In the genomic region with DNA sequence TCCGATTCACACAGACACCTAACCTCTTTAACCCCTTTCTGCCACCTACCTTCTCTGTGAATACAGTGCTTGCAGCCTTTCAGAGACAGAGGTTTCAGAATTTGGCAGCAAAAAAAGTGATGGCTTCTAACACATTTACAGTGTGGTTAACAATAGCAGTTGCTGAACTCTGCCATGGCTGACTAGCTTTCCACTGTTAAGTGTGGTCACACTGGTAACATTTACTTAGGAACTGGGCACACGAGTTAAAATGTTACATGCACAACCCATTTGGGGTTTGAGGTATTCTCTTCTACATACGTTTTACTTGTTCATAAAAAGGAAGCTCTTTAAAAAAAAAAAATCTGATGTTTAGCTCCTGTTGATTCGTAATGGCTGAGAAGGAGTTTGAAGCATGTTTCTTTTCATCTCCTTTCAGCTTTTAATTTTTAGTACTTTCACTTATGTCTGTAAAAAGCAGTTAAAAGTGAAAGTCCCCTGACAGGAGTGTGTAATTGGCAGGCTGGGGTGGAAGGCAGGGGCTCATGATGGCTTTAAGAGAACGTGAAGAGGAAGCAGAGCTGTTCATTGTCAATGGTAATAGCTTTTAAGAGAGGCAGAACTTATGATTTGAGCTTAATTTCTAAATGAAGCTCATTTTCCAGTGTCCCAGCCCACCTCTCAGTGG, we compare ENCODE assay signal across 1 cellular context.
A peak's percentile ranks its signal among the peaks of the same experiment; 100 is the strongest.
TF ChIP-seq lines count a peak whose summit lies in the region.

No MANE protein-coding gene starts in this region.

TF ChIP-seq in GM12878, 131 proteins besides CTCF, POLR2A, EP300 and RAD21 (continued from another document):
- TF ChIP-seq, protein P1, sequence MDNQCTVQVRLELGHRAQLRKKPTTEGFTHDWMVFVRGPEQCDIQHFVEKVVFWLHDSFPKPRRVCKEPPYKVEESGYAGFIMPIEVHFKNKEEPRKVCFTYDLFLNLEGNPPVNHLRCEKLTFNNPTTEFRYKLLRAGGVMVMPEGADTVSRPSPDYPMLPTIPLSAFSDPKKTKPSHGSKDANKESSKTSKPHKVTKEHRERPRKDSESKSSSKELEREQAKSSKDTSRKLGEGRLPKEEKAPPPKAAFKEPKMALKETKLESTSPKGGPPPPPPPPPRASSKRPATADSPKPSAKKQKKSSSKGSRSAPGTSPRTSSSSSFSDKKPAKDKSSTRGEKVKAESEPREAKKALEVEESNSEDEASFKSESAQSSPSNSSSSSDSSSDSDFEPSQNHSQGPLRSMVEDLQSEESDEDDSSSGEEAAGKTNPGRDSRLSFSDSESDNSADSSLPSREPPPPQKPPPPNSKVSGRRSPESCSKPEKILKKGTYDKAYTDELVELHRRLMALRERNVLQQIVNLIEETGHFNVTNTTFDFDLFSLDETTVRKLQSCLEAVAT (IDR thresholded peaks at IDR 0.05) = peak; percentile 80
- TF ChIP-seq MXI1 (IDR thresholded peaks at IDR 0.05; ENCODE audit: low read depth, low read length) = 0 out of 2 replicates have a peak, but pooled peaks have one; percentile 48
- TF ChIP-seq ETV6 (conservative IDR thresholded peaks at IDR 0.05 in 1 of 2, IDR thresholded peaks at IDR 0.05 in 1 of 2; ENCODE audit: borderline replicate concordance in 1 of 2, low read depth in 1 of 2) = peak in 1 of 2 experiments; percentile 31; a peak in 1 of 4 replicates
- no peak for TF ChIP-seq PML (IDR thresholded peaks at IDR 0.05; ENCODE audit: low read length)
- TF ChIP-seq SREBF1 (IDR thresholded peaks at IDR 0.05; ENCODE audit: low read length) = peak; percentile 12; the same call in 1 of the 2 replicates
- TF ChIP-seq ZNF217 (IDR thresholded peaks at IDR 0.05) = peak; percentile 98
- TF ChIP-seq, protein P2, sequence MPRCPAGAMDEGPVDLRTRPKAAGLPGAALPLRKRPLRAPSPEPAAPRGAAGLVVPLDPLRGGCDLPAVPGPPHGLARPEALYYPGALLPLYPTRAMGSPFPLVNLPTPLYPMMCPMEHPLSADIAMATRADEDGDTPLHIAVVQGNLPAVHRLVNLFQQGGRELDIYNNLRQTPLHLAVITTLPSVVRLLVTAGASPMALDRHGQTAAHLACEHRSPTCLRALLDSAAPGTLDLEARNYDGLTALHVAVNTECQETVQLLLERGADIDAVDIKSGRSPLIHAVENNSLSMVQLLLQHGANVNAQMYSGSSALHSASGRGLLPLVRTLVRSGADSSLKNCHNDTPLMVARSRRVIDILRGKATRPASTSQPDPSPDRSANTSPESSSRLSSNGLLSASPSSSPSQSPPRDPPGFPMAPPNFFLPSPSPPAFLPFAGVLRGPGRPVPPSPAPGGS (IDR thresholded peaks at IDR 0.05; ENCODE audit: borderline replicate concordance, insufficient read depth, low read depth, low read length, poor library complexity, severe bottlenecking) = no peak
- TF ChIP-seq CREB1 (IDR thresholded peaks at IDR 0.05; ENCODE audit: low read depth) = no peak
- no peak for TF ChIP-seq KAT2A (conservative IDR thresholded peaks at IDR 0.05; ENCODE audit: control insufficient read depth, low read depth, low read length)
- TF ChIP-seq NFIC (IDR thresholded peaks at IDR 0.05; ENCODE audit: low read depth, low read length) = peak; percentile 53; the same call in 1 of the 2 replicates
- TF ChIP-seq, protein P3, sequence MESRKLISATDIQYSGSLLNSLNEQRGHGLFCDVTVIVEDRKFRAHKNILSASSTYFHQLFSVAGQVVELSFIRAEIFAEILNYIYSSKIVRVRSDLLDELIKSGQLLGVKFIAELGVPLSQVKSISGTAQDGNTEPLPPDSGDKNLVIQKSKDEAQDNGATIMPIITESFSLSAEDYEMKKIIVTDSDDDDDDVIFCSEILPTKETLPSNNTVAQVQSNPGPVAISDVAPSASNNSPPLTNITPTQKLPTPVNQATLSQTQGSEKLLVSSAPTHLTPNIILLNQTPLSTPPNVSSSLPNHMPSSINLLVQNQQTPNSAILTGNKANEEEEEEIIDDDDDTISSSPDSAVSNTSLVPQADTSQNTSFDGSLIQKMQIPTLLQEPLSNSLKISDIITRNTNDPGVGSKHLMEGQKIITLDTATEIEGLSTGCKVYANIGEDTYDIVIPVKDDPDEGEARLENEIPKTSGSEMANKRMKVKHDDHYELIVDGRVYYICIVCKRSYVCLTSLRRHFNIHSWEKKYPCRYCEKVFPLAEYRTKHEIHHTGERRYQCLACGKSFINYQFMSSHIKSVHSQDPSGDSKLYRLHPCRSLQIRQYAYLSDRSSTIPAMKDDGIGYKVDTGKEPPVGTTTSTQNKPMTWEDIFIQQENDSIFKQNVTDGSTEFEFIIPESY (IDR thresholded peaks at IDR 0.05) = no peak
- TF ChIP-seq KLF5 (IDR thresholded peaks at IDR 0.05; ENCODE audit: partially characterized antibody) = no peak
- no peak for TF ChIP-seq NR2C2 (IDR thresholded peaks at IDR 0.05; ENCODE audit: borderline replicate concordance, control insufficient read depth, insufficient read length, low read depth)
- 0 out of 2 replicates have a peak, but pooled peaks have one; percentile 28 for TF ChIP-seq BCL11A (IDR thresholded peaks at IDR 0.05; ENCODE audit: low read depth, low read length)
- TF ChIP-seq RBBP5 (conservative IDR thresholded peaks at IDR 0.05) = 0 out of 2 replicates have a peak, but pooled peaks have one; percentile 39
- peak; percentile 64; the same call in 1 of the 2 replicates for TF ChIP-seq GATAD2B (conservative IDR thresholded peaks at IDR 0.05; ENCODE audit: low read depth)
- no peak for TF ChIP-seq RELA (IDR thresholded peaks at IDR 0.05; ENCODE audit: borderline replicate concordance, partially characterized antibody)
- TF ChIP-seq, protein P4, sequence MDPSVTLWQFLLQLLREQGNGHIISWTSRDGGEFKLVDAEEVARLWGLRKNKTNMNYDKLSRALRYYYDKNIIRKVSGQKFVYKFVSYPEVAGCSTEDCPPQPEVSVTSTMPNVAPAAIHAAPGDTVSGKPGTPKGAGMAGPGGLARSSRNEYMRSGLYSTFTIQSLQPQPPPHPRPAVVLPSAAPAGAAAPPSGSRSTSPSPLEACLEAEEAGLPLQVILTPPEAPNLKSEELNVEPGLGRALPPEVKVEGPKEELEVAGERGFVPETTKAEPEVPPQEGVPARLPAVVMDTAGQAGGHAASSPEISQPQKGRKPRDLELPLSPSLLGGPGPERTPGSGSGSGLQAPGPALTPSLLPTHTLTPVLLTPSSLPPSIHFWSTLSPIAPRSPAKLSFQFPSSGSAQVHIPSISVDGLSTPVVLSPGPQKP (IDR thresholded peaks at IDR 0.05; ENCODE audit: low read depth, low read length) = no peak
- no peak for TF ChIP-seq TARDBP (IDR thresholded peaks at IDR 0.05; ENCODE audit: borderline replicate concordance)
- 0 out of 2 replicates have a peak, but pooled peaks have one; percentile 3 for TF ChIP-seq MEF2A (IDR thresholded peaks at IDR 0.05; ENCODE audit: insufficient read depth, low read depth, low read length)
- TF ChIP-seq IKZF2 (IDR thresholded peaks at IDR 0.05) = peak; percentile 82 to 84
- peak; percentile 45; the same call in 1 of the 2 replicates for TF ChIP-seq TAF1 (IDR thresholded peaks at IDR 0.05; ENCODE audit: borderline replicate concordance, low read depth, low read length)
- no peak for TF ChIP-seq GABPA (IDR thresholded peaks at IDR 0.05; ENCODE audit: low read depth)
- TF ChIP-seq ZSCAN29 (IDR thresholded peaks at IDR 0.05) = 0 out of 2 replicates have a peak, but pooled peaks have one; percentile 33
- TF ChIP-seq, protein P5, sequence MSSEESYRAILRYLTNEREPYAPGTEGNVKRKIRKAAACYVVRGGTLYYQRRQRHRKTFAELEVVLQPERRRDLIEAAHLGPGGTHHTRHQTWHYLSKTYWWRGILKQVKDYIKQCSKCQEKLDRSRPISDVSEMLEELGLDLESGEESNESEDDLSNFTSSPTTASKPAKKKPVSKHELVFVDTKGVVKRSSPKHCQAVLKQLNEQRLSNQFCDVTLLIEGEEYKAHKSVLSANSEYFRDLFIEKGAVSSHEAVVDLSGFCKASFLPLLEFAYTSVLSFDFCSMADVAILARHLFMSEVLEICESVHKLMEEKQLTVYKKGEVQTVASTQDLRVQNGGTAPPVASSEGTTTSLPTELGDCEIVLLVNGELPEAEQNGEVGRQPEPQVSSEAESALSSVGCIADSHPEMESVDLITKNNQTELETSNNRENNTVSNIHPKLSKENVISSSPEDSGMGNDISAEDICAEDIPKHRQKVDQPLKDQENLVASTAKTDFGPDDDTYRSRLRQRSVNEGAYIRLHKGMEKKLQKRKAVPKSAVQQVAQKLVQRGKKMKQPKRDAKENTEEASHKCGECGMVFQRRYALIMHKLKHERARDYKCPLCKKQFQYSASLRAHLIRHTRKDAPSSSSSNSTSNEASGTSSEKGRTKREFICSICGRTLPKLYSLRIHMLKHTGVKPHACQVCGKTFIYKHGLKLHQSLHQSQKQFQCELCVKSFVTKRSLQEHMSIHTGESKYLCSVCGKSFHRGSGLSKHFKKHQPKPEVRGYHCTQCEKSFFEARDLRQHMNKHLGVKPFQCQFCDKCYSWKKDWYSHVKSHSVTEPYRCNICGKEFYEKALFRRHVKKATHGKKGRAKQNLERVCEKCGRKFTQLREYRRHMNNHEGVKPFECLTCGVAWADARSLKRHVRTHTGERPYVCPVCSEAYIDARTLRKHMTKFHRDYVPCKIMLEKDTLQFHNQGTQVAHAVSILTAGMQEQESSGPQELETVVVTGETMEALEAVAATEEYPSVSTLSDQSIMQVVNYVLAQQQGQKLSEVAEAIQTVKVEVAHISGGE (CRISPR knock-in tag; IDR thresholded peaks at IDR 0.05) = no peak
- TF ChIP-seq FOXM1 (IDR thresholded peaks at IDR 0.05; ENCODE audit: low read depth, low read length) = peak; percentile 21; the same call in 1 of the 2 replicates
- TF ChIP-seq PAX8 (IDR thresholded peaks at IDR 0.05) = peak; percentile 93
- TF ChIP-seq SUPT20H (IDR thresholded peaks at IDR 0.05; ENCODE audit: borderline replicate concordance, control insufficient read depth, low read depth, low read length) = no peak
- no peak for TF ChIP-seq POLR2AphosphoS2 (IDR thresholded peaks at IDR 0.05; ENCODE audit: low read depth, low read length)
